9 cellular contexts compared by ENCODE assay signal in the genomic region with DNA sequence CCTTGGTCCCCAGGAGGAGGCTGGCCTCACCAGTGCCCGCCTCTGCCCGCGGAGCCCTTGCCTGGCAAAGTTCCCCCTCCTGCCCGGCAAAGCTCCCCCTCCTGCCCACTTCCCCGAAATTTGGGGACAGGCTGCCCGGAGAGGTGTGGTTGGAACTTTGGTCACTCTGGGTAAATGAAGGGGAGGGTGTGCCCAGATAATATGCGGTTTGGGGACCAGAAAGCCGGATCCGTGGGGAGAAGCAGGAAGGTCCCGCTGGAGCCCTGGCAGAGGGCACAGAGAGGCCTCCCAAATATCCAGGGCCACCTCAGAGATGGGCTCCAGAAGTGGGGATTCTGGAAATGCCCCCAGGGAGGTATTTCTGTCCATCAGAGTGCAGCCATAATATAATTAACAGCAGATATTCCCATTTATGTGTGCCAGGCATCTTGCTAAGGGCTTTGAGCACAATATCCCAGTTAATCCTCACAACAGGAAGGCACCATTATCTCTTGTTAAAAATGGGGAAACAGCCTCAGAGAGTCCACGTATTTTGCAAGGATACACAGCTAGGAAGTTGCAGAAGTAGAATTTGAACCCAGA. TPM values are rescaled to one million over a fixed set of nuclear protein-coding genes. Genes with fewer than 3 reads are reported as not detected.
A peak's percentile ranks its signal among the peaks of the same experiment; 100 is the strongest.
DNase-seq lines count a peak whose midpoint lies in the region; ATAC-seq lines count a peak whose summit lies in the region.
"Had no signal": no experiment of that assay in that cellular context is flagged by ENCODE, and none has a peak within 500 bp of the region (broad histone marks: within the 10 kb centered on the region; RNA-seq: fewer than 3 reads in every experiment).

No MANE protein-coding gene starts in this region.

- peak overlapping the region; percentile 99 for H3K4me2 ChIP-seq in BLaER1

- H3K4me3 ChIP-seq in BLaER1 (peak overlapping the region; percentile 81), NT2/D1 (ENCODE audit: insufficient read length, low read depth) (peak overlapping the region; percentile 68), esophagus (ENCODE audit: low read depth in 1 of 2, low read length in 2 of 2) (peak overlapping the region; percentile 58 to 60), neuron (ENCODE audit: low read length) (no peak overlapping the region)

- peak overlapping the region; percentile 84 for H3K27ac ChIP-seq in BLaER1
- no peak overlapping the region for H3K27ac ChIP-seq in esophagus (ENCODE audit: low read depth in 2 of 2, low read length in 1 of 2)

- H4K20me1 ChIP-seq in BLaER1 = no peaks in the 10 kb centered on the region

- ATAC-seq in HG03175 (IDR thresholded peaks at IDR 0.05; ENCODE audit: unreplicated experiment) = no peak
- ATAC-seq in stimulated activated naive CD8-positive, alpha-beta T cell treated with anti-CD3 and anti-CD28 coated beads, Interleukin-15, Interleukin-2, amounts not matched to agents 100 U/mL and 50 U/mL, for 24 hours = no peak

- DNase-seq in NT2/D1 (ENCODE audit: low read depth, low spot score) = no peak
- DNase-seq in stimulated activated naive CD8-positive, alpha-beta T cell treated with anti-CD3 and anti-CD28 coated beads, Interleukin-15, Interleukin-2, amounts not matched to agents 100 U/mL and 50 U/mL, for 24 hours = no peak
- DNase-seq in effector CD8-positive, alpha-beta T cell (lab: John Stamatoyannopoulos, UW) = no peak
- DNase-seq in NCI-H2107 (lab: John Stamatoyannopoulos, UW) = no peak

- peak overlapping the region; percentile 81 for H3K9ac ChIP-seq in BLaER1
- H3K9ac ChIP-seq in NT2/D1 (ENCODE audit: insufficient read length, low read depth) = peak overlapping the region; percentile 84

- H3K9me3 ChIP-seq in BLaER1 = no peaks in the 10 kb centered on the region
- no peaks in the 10 kb centered on the region for H3K9me3 ChIP-seq in NT2/D1 (ENCODE audit: insufficient read depth, low read length)
- peaks cover 0 to 2% of the 10 kb centered on the region in 2 donors for H3K9me3 ChIP-seq in esophagus (ENCODE audit: control insufficient read depth in 2 of 2, insufficient read depth in 1 of 2, low read depth in 1 of 2, low read length in 1 of 2)
- H3K9me3 ChIP-seq in neuron (ENCODE audit: low read length) = no peaks in the 10 kb centered on the region
- H3K9me3 ChIP-seq: adrenal gland had no signal

- peak overlapping the region; percentile 43 for H2AFZ ChIP-seq in neuron (ENCODE audit: low read depth, low read length)

- WGBS in esophagus, 2 donors = 10 to 13% methylated on average over 11 of the region's 11 CpGs

- peaks cover 21% of the 10 kb centered on the region for H3K4me1 ChIP-seq in BLaER1
- peaks cover 19% of the 10 kb centered on the region for H3K4me1 ChIP-seq in NT2/D1 (ENCODE audit: insufficient read depth, insufficient read length)
- H3K4me1 ChIP-seq in esophagus (ENCODE audit: control insufficient read depth in 2 of 2, insufficient read depth in 2 of 2, low read length in 1 of 2) = peaks cover 5 to 6% of the 10 kb centered on the region in 2 donors
- no peaks in the 10 kb centered on the region for H3K4me1 ChIP-seq in neuron (ENCODE audit: insufficient read depth, low read length)

- no peaks in the 10 kb centered on the region for H3K27me3 ChIP-seq in BLaER1
- H3K27me3 ChIP-seq in NT2/D1 (ENCODE audit: insufficient read depth, insufficient read length) = peaks cover 8% of the 10 kb centered on the region
- H3K27me3 ChIP-seq in esophagus (ENCODE audit: control insufficient read depth in 1 of 2, insufficient read depth in 2 of 2, low read length in 2 of 2) = no peaks in the 10 kb centered on the region
- H3K27me3 ChIP-seq in neuron (ENCODE audit: insufficient read depth, low read length) = peaks cover 62% of the 10 kb centered on the region
- H3K27me3 ChIP-seq: adrenal gland had no signal

- no peaks in the 10 kb centered on the region for H3K36me3 ChIP-seq in BLaER1
- H3K36me3 ChIP-seq in NT2/D1 (ENCODE audit: insufficient read depth, insufficient read length, low read length) = peaks cover 10% of the 10 kb centered on the region
- H3K36me3 ChIP-seq in esophagus (ENCODE audit: control insufficient read depth in 2 of 2, insufficient read depth in 2 of 2, low read length in 1 of 2) = no peaks in the 10 kb centered on the region
- H3K36me3 ChIP-seq in neuron (ENCODE audit: insufficient read depth, low read length) = no peaks in the 10 kb centered on the region
- H3K36me3 ChIP-seq: adrenal gland had no signal

RNA-seq across cellular contexts. Expression of gene STEAP3, which starts 0.8 kb away (rescaled TPM):
- polyA plus RNA-seq in esophagus = 10 to 100 TPM in 1 of 2 donors, 1 to 10 TPM in 1; 9.6 to 10.5 TPM
